ENCODE assay signal across 26 cellular contexts in the genomic region with DNA sequence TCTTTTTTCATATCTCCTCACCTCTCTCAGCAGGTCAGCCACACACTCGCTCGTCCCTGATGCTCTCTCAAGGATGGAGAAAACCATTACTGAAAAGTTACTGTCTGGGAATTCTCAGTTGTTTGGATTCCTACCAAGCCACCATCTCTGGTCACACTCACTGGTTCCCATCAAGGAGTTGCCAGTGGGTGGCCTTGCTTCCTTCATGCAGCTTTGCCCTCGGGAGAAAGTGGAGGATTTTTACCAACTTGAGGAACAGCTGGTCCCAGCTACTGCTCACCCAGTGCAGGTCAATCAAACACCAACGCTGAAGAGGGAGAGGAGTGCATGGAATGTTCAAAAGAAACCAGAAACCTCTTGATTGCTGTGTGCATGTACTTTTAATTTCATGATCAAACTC. TPM values are rescaled to one million over a fixed set of nuclear protein-coding genes. Genes with fewer than 3 reads are reported as not detected.
"Had no signal": no experiment of that assay in that cellular context is flagged by ENCODE, and none has a peak within 500 bp of the region (broad histone marks: within the 10 kb centered on the region; RNA-seq: fewer than 3 reads in every experiment).

No MANE protein-coding gene starts in this region.

- H3K9me3 Mint-ChIP-seq: activated B cell treated with CpG ODN at 0.5 μM for 24 hours; activated CD4-positive, alpha-beta T cell treated with anti-CD3 and anti-CD28 coated beads, Interleukin-2, amount 10 ng/mL, durations not matched to agents 24 days and 14 days; activated naive CD4-positive, alpha-beta T cell treated with anti-CD3 and anti-CD28 coated beads, Interleukin-2, amount 50 U/mL, for 24 hours; activated T-cell treated with anti-CD3 and anti-CD28 coated beads, Interleukin-2, amount 50 U/mL, for 24 hours; activated T-helper 1 cell treated with anti-CD3 and anti-CD28 coated beads, Interleukin-12 subunit alpha, Interleukin-12 subunit beta, Interleukin-2, Interleukin-4 antibody, amounts not matched to agents 30 ng/mL and 10 ng/mL and 1 ng/mL, durations not matched to agents 14 hours and 24 hours and 36 hours; brain had no signal

- ATAC-seq: activated CD8-positive, alpha-beta memory T cell treated with anti-CD3 and anti-CD28 coated beads, Interleukin-2, amount 10 ng/mL, durations not matched to agents 7 days and 5 days; K562; T-helper 17 cell had no signal

- H3K27ac Mint-ChIP-seq: activated B cell treated with CpG ODN at 0.5 μM for 24 hours; activated CD4-positive, alpha-beta T cell treated with anti-CD3 and anti-CD28 coated beads, Interleukin-2, amount 10 ng/mL, durations not matched to agents 24 days and 14 days; activated CD8-positive, alpha-beta memory T cell treated with anti-CD3 and anti-CD28 coated beads, Interleukin-2, amount 10 ng/mL, durations not matched to agents 7 days and 5 days; activated naive CD4-positive, alpha-beta T cell treated with anti-CD3 and anti-CD28 coated beads, Interleukin-2, amount 50 U/mL, for 24 hours; activated T-cell treated with anti-CD3 and anti-CD28 coated beads, Interleukin-2, amount 50 U/mL, for 24 hours; activated T-helper 1 cell treated with anti-CD3 and anti-CD28 coated beads, Interleukin-12 subunit alpha, Interleukin-12 subunit beta, Interleukin-2, Interleukin-4 antibody, amounts not matched to agents 30 ng/mL and 10 ng/mL and 1 ng/mL, durations not matched to agents 14 hours and 24 hours and 36 hours; T-helper 17 cell had no signal

- H3K27me3 Mint-ChIP-seq: activated naive CD4-positive, alpha-beta T cell treated with anti-CD3 and anti-CD28 coated beads, Interleukin-2, amount 50 U/mL, for 24 hours; activated T-cell treated with anti-CD3 and anti-CD28 coated beads, Interleukin-2, amount 50 U/mL, for 24 hours had no signal

- H3K27me3 ChIP-seq: ascending aorta, Peyer's patch had no signal

- H3K36me3 ChIP-seq: ascending aorta, Peyer's patch had no signal

- H3K4me1 Mint-ChIP-seq: activated B cell treated with CpG ODN at 0.5 μM for 24 hours had no signal

- H3K4me1 ChIP-seq: ascending aorta, Peyer's patch had no signal

- H3K27ac ChIP-seq: ascending aorta, Peyer's patch had no signal

- H3K9me3 ChIP-seq: ascending aorta, Peyer's patch had no signal

- H3K4me3 ChIP-seq: ascending aorta, K562, Peyer's patch had no signal

- H3K36me3 Mint-ChIP-seq: activated CD8-positive, alpha-beta memory T cell treated with anti-CD3 and anti-CD28 coated beads, Interleukin-2, amount 10 ng/mL, durations not matched to agents 7 days and 5 days; activated naive CD4-positive, alpha-beta T cell treated with anti-CD3 and anti-CD28 coated beads, Interleukin-2, amount 50 U/mL, for 24 hours; brain had no signal

- H3K4me3 Mint-ChIP-seq: activated B cell treated with CpG ODN at 0.5 μM for 24 hours; activated CD4-positive, alpha-beta T cell treated with anti-CD3 and anti-CD28 coated beads, Interleukin-2, amount 10 ng/mL, durations not matched to agents 24 days and 14 days; activated CD8-positive, alpha-beta memory T cell treated with anti-CD3 and anti-CD28 coated beads, Interleukin-2, amount 10 ng/mL, durations not matched to agents 7 days and 5 days; activated naive CD4-positive, alpha-beta T cell treated with anti-CD3 and anti-CD28 coated beads, Interleukin-2, amount 50 U/mL, for 24 hours; activated T-cell treated with anti-CD3 and anti-CD28 coated beads, Interleukin-2, amount 50 U/mL, for 24 hours; activated T-helper 1 cell treated with anti-CD3 and anti-CD28 coated beads, Interleukin-12 subunit alpha, Interleukin-12 subunit beta, Interleukin-2, Interleukin-4 antibody, amounts not matched to agents 30 ng/mL and 10 ng/mL and 1 ng/mL, durations not matched to agents 14 hours and 24 hours and 36 hours; brain; T-helper 17 cell had no signal

- DNase-seq: activated B cell treated with CpG ODN at 0.5 μM for 24 hours; activated CD4-positive, alpha-beta T cell treated with anti-CD3 and anti-CD28 coated beads for 1 hour; activated CD4-positive, alpha-beta T cell treated with anti-CD3 and anti-CD28 coated beads, Interleukin-2, amount 10 ng/mL, durations not matched to agents 24 days and 14 days; activated CD4-positive, alpha-beta T cell treated with anti-CD3 and anti-CD28 coated beads, Interleukin-2, amount 50 U/mL, for 48 hours; activated CD8-positive, alpha-beta memory T cell treated with anti-CD3 and anti-CD28 coated beads, Interleukin-2, amount 10 ng/mL, durations not matched to agents 7 days and 5 days; activated effector memory CD4-positive, alpha-beta T cell treated with Interleukin-2 at 50 U/mL for 16 hours; activated naive CD4-positive, alpha-beta T cell; activated T-cell treated with anti-CD3 and anti-CD28 coated beads, Interleukin-2, amount 50 U/mL, for 24 hours; amniotic stem cell; Karpas-422; NCI-H146; NCI-H1930; NCI-H2171; NCI-H226; NCI-H510A treated with DMSO at 0.1 percent for 48 hours; NCI-H69; NK-92 treated with Interleukin-12 subunit alpha and Interleukin-12 subunit beta, amount 100 ng/mL, for 24 hours; Peyer's patch; SHP77 treated with DMSO at 0.1 percent for 48 hours; T-helper 17 cell; T-helper 9 cell had no signal

RNA-seq across cellular contexts. Expression of gene MEOX1, which starts 25.3 kb away (rescaled TPM):
- total RNA-seq: activated B cell treated with CpG ODN at 0.5 μM for 24 hours, K562 had no signal
- polyA plus RNA-seq: K562 had no signal
